Comparison of ENCODE assay signal across 8 cellular contexts in genomic region chr12:56104109-56104814, GRCh38. TPM values are rescaled to one million over a fixed set of nuclear protein-coding genes. Genes with fewer than 3 reads are reported as not detected.
DNase-seq lines count a peak whose midpoint lies in the region; ATAC-seq and TF ChIP-seq lines count a peak whose summit lies in the region.

Gene PA2G4, plus strand, starts transcription at chr12:56104559. Its CDS starts 179 bp downstream, at chr12:56104738.

- ATAC-seq in GM18870 (IDR thresholded peaks at IDR 0.05; ENCODE audit: unreplicated experiment): peak; percentile 79
- ATAC-seq in HG03135 (IDR thresholded peaks at IDR 0.05; ENCODE audit: unreplicated experiment): peak; percentile 96

- TF ChIP-seq CTCF in VCaP (conservative IDR thresholded peaks at IDR 0.05) (no peak), breast epithelium (IDR thresholded peaks at IDR 0.05) (no peak)

- H3K36me3 ChIP-seq in ACC112 (ENCODE audit: insufficient read depth, low read length) (peaks cover 19% of the 10 kb centered on the region), breast epithelium (no peaks in the 10 kb centered on the region)

- H3K27me3 ChIP-seq in ACC112 (ENCODE audit: insufficient read depth, low read length) (no peaks in the 10 kb centered on the region), breast epithelium (no peaks in the 10 kb centered on the region)

- H2AFZ ChIP-seq in ACC112 (ENCODE audit: low read length, unreplicated experiment): peak within 1 kb of the TSS; percentile 84

- H3K79me2 ChIP-seq in ACC112 (ENCODE audit: control insufficient read depth, insufficient read depth, low read length, unreplicated experiment): peaks cover 35% of the 10 kb centered on the region

- TF ChIP-seq POLR2A in breast epithelium (IDR thresholded peaks at IDR 0.05): peak; percentile 80

- H3K9me3 ChIP-seq in breast epithelium: no peaks in the 10 kb centered on the region
- H3K9me3 ChIP-seq in iPS-18c (ENCODE audit: control insufficient read depth, insufficient read depth, low read length): no peaks in the 10 kb centered on the region

- H3K4me3 ChIP-seq in ACC112 (ENCODE audit: low read depth, low read length): peak within 1 kb of the TSS; percentile 87
- H3K4me3 ChIP-seq in breast epithelium: peak within 1 kb of the TSS; percentile 71 to 79 (median 73)
- peak within 1 kb of the TSS; percentile 97 for H3K4me3 ChIP-seq in iPS-18c (ENCODE audit: insufficient read depth, low read depth, low read length)
- peak within 1 kb of the TSS; percentile 55 to 89 (median 62) for H3K4me3 ChIP-seq in skin epidermis

- H3K27ac ChIP-seq in ACC112 (ENCODE audit: low read depth, low read length): peak within 1 kb of the TSS; percentile 49
- peak within 1 kb of the TSS; percentile 95 for H3K27ac ChIP-seq in VCaP
- H3K27ac ChIP-seq in breast epithelium: peak within 1 kb of the TSS; percentile 88 to 94
- peak within 1 kb of the TSS; percentile 65 to 98 (median 90) for H3K27ac ChIP-seq in skin epidermis

- peak; percentile 98 for DNase-seq in NCI-H2196 treated with DMSO at 0.1 percent for 48 hours (lab: John Stamatoyannopoulos, UW; ENCODE audit: unreplicated experiment)
- DNase-seq in breast epithelium (ENCODE audit: low spot score in 2 of 2): peak; percentile 96 to 97

- intact Hi-C loops in breast epithelium (cut with DNase I; ENCODE audit: low total_unique reads): no loop called here

- peaks cover 18% of the 10 kb centered on the region for H3K4me1 ChIP-seq in ACC112 (ENCODE audit: control insufficient read depth, insufficient read depth, low read length, unreplicated experiment)
- peaks cover 0 to 10% of the 10 kb centered on the region in 2 donors for H3K4me1 ChIP-seq in breast epithelium

RNA-seq across cellular contexts. Expression of gene PA2G4, which starts in this region (rescaled TPM):
- total RNA-seq in breast epithelium: 100 to 1,000 TPM in 2 of 3 donors, 10 to 100 TPM in 1; 94.4 to 134 (median 116) TPM

Comparison
In these comparisons a context has a peak if more than half of its experiments do, and no peak if none do; other contexts are left out.
1. Peak in every context shown above with its lines: DNase-seq, ATAC-seq, H3K4me3 ChIP-seq and H3K27ac ChIP-seq.